11 cellular contexts compared by ENCODE assay signal in genomic region chr15:73922186-73923151, GRCh38. TPM values are rescaled to one million over a fixed set of nuclear protein-coding genes. Genes with fewer than 3 reads are reported as not detected.
DNase-seq lines count a peak whose midpoint lies in the region; ATAC-seq and TF ChIP-seq lines count a peak whose summit lies in the region.
"Had no signal": no experiment of that assay in that cellular context is flagged by ENCODE, and none has a peak within 500 bp of the region (broad histone marks: within the 10 kb centered on the region; RNA-seq: fewer than 3 reads in every experiment).

No MANE protein-coding gene starts in this region.

- H4K20me1 ChIP-seq in mammary epithelial cell (ENCODE audit: insufficient read depth, low read length): no peaks in the 10 kb centered on the region

- intact Hi-C loops in MCF 10A (cut with micrococcal nuclease): no loop called here
- intact Hi-C loops in mammary epithelial cell (cut with micrococcal nuclease): no loop called here
- intact Hi-C loops in upper lobe of right lung (cut with DNase I): no loop called here
- intact Hi-C loops in naive thymus-derived CD4-positive, alpha-beta T cell (cut with micrococcal nuclease): no loop called here

- H3K36me3 ChIP-seq in mammary epithelial cell (ENCODE audit: insufficient read depth, low read length): no peaks in the 10 kb centered on the region
- no peaks in the 10 kb centered on the region for H3K36me3 ChIP-seq in upper lobe of right lung
- peaks cover 0 to 20% (median 0%) of the 10 kb centered on the region in 3 experiments for H3K36me3 ChIP-seq in naive thymus-derived CD4-positive, alpha-beta T cell (ENCODE audit: control insufficient read depth in 2 of 3, insufficient read depth in 3 of 3, low read length in 3 of 3)
- H3K36me3 ChIP-seq: uterus had no signal

- H3K27me3 ChIP-seq in mammary epithelial cell (ENCODE audit: insufficient read depth, low read length): no peaks in the 10 kb centered on the region
- no peaks in the 10 kb centered on the region for H3K27me3 ChIP-seq in upper lobe of right lung
- no peaks in the 10 kb centered on the region for H3K27me3 ChIP-seq in naive thymus-derived CD4-positive, alpha-beta T cell (ENCODE audit: control insufficient read depth in 2 of 2, insufficient read depth in 2 of 2, low read length in 2 of 2)
- H3K27me3 ChIP-seq: uterus had no signal

- no peak for TF ChIP-seq CTCF in MCF 10A (IDR thresholded peaks at IDR 0.05; ENCODE audit: unreplicated experiment)
- TF ChIP-seq CTCF in mammary epithelial cell (conservative IDR thresholded peaks at IDR 0.05 in 1 of 2, IDR thresholded peaks at IDR 0.05 in 1 of 2; ENCODE audit: extremely low read depth in 1 of 2, insufficient read depth in 1 of 2, low read depth in 1 of 2, low read length in 2 of 2): no peak
- no peak for TF ChIP-seq CTCF in upper lobe of right lung (IDR thresholded peaks at IDR 0.05)

- TF ChIP-seq POLR2A in erythroblast (IDR thresholded peaks at IDR 0.05; ENCODE audit: low read length): no peak

- H3K4me1 ChIP-seq in mammary epithelial cell (ENCODE audit: insufficient read depth, low read length) (peaks cover 34% of the 10 kb centered on the region), upper lobe of right lung (peaks cover 30% of the 10 kb centered on the region)
- peaks cover 16 to 30% of the 10 kb centered on the region in 2 donors for H3K4me1 ChIP-seq in naive thymus-derived CD4-positive, alpha-beta T cell (ENCODE audit: control insufficient read depth in 2 of 2, insufficient read depth in 2 of 2, low read length in 2 of 2)

- CTCF ChIA-PET in MCF 10A (lab: Yijun Ruan, JAX) (interaction anchor here (0.8 to 1.0 kb wide), 2 partner anchors 13 to 15 kb away, joined by 3 to 4 read pairs; no protein-coding TSS in a partner anchor), mammary epithelial cell (lab: Charles Lee; ENCODE audit: low non-redundant PET) (no interaction called here)
- CTCF ChIA-PET in naive thymus-derived CD4-positive, alpha-beta T cell (lab: Charles Lee): interaction anchor here (1.7 to 1.9 kb wide), 2 partner anchors 14 to 42 kb away, joined by 4 to 7 read pairs; no protein-coding TSS in a partner anchor

- ATAC-seq in upper lobe of right lung: no peak
- ATAC-seq in naive thymus-derived CD4-positive, alpha-beta T cell: no peak

- no peak overlapping the region for H3K4me3 Mint-ChIP-seq in MCF 10A (ENCODE audit: unreplicated experiment)
- H3K4me3 Mint-ChIP-seq in naive thymus-derived CD4-positive, alpha-beta T cell: no peak overlapping the region

- no peak overlapping the region for H2AFZ ChIP-seq in mammary epithelial cell (ENCODE audit: low read depth, low read length)

- no peak overlapping the region for H3K4me3 ChIP-seq in mammary epithelial cell (replicated peaks in 1 of 3; ENCODE audit: insufficient read depth in 1 of 3, low read depth in 2 of 3, low read length in 3 of 3)
- H3K4me3 ChIP-seq in upper lobe of right lung: no peak overlapping the region
- no peak overlapping the region for H3K4me3 ChIP-seq in naive thymus-derived CD4-positive, alpha-beta T cell (ENCODE audit: low read length)
- H3K4me3 ChIP-seq: uterus had no signal

- H3K27ac ChIP-seq in mammary epithelial cell (ENCODE audit: insufficient read depth, low read depth, low read length) (no peak overlapping the region), upper lobe of right lung (peak overlapping the region; percentile 14)
- H3K27ac ChIP-seq in naive thymus-derived CD4-positive, alpha-beta T cell (ENCODE audit: low read depth, low read length): no peak overlapping the region

- POLR2A ChIA-PET in MCF 10A (lab: Yijun Ruan, JAX): no interaction called here
- POLR2A ChIA-PET in naive thymus-derived CD4-positive, alpha-beta T cell (lab: Charles Lee): no interaction called here

- dilution Hi-C loops in mammary epithelial cell (cut with HindIII; ENCODE audit: low sequenced_read_pairs): no loop called here

- no peak overlapping the region for H3K9ac ChIP-seq in mammary epithelial cell (ENCODE audit: insufficient read depth, low read length)

- BruUV-seq in MCF 10A (replicated peaks; lab: Mats Ljungman, UMichigan): no TSS peak
- no TSS peak for BruUV-seq in mammary epithelial cell (replicated peaks; lab: Mats Ljungman, UMichigan)

- peak overlapping the region; percentile 63 for H3K27ac Mint-ChIP-seq in MCF 10A (ENCODE audit: low read depth, unreplicated experiment)
- H3K27ac Mint-ChIP-seq in naive thymus-derived CD4-positive, alpha-beta T cell: peak overlapping the region in 3 of 9 donors; percentile 33 to 80 (median 67)

- no peak overlapping the region for H3K4me2 ChIP-seq in mammary epithelial cell (ENCODE audit: insufficient read depth, low read depth, low read length)

- peaks cover 13% of the 10 kb centered on the region for H3K36me3 Mint-ChIP-seq in MCF 10A (ENCODE audit: insufficient read depth, unreplicated experiment)
- H3K36me3 Mint-ChIP-seq in naive thymus-derived CD4-positive, alpha-beta T cell: peaks cover 20 to 30% (median 26%) of the 10 kb centered on the region in 5 donors

- in situ Hi-C loops in mammary epithelial cell (cut with MboI; ENCODE audit: low sequenced_read_pairs in 2 of 2): no loop called here

- no peaks in the 10 kb centered on the region for H3K9me3 Mint-ChIP-seq in MCF 10A (ENCODE audit: unreplicated experiment)
- peaks cover 4 to 17% (median 12%) of the 10 kb centered on the region in 11 donors for H3K9me3 Mint-ChIP-seq in naive thymus-derived CD4-positive, alpha-beta T cell

- no peaks in the 10 kb centered on the region for H3K27me3 Mint-ChIP-seq in MCF 10A (ENCODE audit: insufficient read depth, unreplicated experiment)
- peaks cover 0 to 6% (median 0%) of the 10 kb centered on the region in 5 donors for H3K27me3 Mint-ChIP-seq in naive thymus-derived CD4-positive, alpha-beta T cell

- DNase-seq in MCF 10A (ENCODE audit: unreplicated experiment): peak; percentile 21
- no peak for DNase-seq in mammary epithelial cell
- peak; percentile 60 for DNase-seq in amniotic stem cell (lab: John Stamatoyannopoulos, UW)
- peak; percentile 83 for DNase-seq in iPS-NIHi11 (ENCODE audit: low spot score)
- no peak for DNase-seq in upper lobe of right lung
- no peak for DNase-seq in naive thymus-derived CD4-positive, alpha-beta T cell
- no peak for DNase-seq in OCI-M2 (lab: John Stamatoyannopoulos, UW; ENCODE audit: unreplicated experiment)
- DNase-seq in erythroblast (lab: John Stamatoyannopoulos, UW): no peak
- DNase-seq: COR-L47 had no signal

- H3K9me3 ChIP-seq in mammary epithelial cell (replicated peaks; ENCODE audit: insufficient read depth, low read length): no peaks in the 10 kb centered on the region
- H3K9me3 ChIP-seq in upper lobe of right lung: no peaks in the 10 kb centered on the region
- no peaks in the 10 kb centered on the region for H3K9me3 ChIP-seq in naive thymus-derived CD4-positive, alpha-beta T cell (ENCODE audit: control insufficient read depth in 2 of 3, low read length in 3 of 3)
- H3K9me3 ChIP-seq: uterus had no signal

- no peaks in the 10 kb centered on the region for H3K79me2 ChIP-seq in mammary epithelial cell (ENCODE audit: insufficient read depth, low read length)

- WGBS in mammary epithelial cell (ENCODE audit: low coverage, missing lambda C conversion rate): 54% methylated on average over 6 of the region's 19 CpGs

- H3K4me1 Mint-ChIP-seq in MCF 10A (ENCODE audit: insufficient read depth, unreplicated experiment): peaks cover 16% of the 10 kb centered on the region
- peaks cover 22 to 48% (median 38%) of the 10 kb centered on the region in 7 donors for H3K4me1 Mint-ChIP-seq in naive thymus-derived CD4-positive, alpha-beta T cell

RNA-seq across cellular contexts. Expression of gene LOXL1, which starts 3.8 kb away (rescaled TPM):
- total RNA-seq in MCF 10A (2022) (4.7 and 4.9 TPM in 2 replicates), mammary epithelial cell (10 to 100 TPM in 1 of 2 donors, 1 to 10 TPM in 1; 5.0 to 23.0 TPM), upper lobe of right lung (11.1 TPM)
- polyA plus RNA-seq in mammary epithelial cell: 18.7 TPM
- 6.0 TPM for polyA minus RNA-seq in mammary epithelial cell
- 1 to 10 TPM in 3 of 5 experiments, under 1 TPM in 2; 0.49 to 2.2 (median 1.0) TPM for total RNA-seq in naive thymus-derived CD4-positive, alpha-beta T cell
- polyA plus RNA-seq in naive thymus-derived CD4-positive, alpha-beta T cell: 1 to 10 TPM; 1.3 to 2.3 TPM

RNA-seq across cellular contexts. Expression of gene TBC1D21, which starts 49.1 kb away (rescaled TPM):
- total RNA-seq in MCF 10A (2022) (not detected in 2 replicates), mammary epithelial cell (not detected), upper lobe of right lung (not detected)
- polyA plus RNA-seq in mammary epithelial cell: not detected
- polyA minus RNA-seq in mammary epithelial cell: not detected
- not detected for total RNA-seq in naive thymus-derived CD4-positive, alpha-beta T cell
- not detected for polyA plus RNA-seq in naive thymus-derived CD4-positive, alpha-beta T cell
- total RNA-seq: liver, uterus had no signal
- polyA plus RNA-seq: liver had no signal

Comparison
In these comparisons a context has a peak if more than half of its experiments do, and no peak if none do; other contexts are left out.
1. DNase-seq: peak in MCF 10A (single experiment), amniotic stem cell (single experiment) and iPS-NIHi11 (single experiment); none in mammary epithelial cell (single experiment), upper lobe of right lung (single experiment), naive thymus-derived CD4-positive, alpha-beta T cell (0 of 9), OCI-M2 (single experiment) and erythroblast (0 of 2).